Comparison of ENCODE assay signal across 11 cellular contexts in genomic region chr20:62703853-62704228, GRCh38. TPM values are rescaled to one million over a fixed set of nuclear protein-coding genes. Genes with fewer than 3 reads are reported as not detected.
DNase-seq lines count a peak whose midpoint lies in the region; ATAC-seq, FAIRE-seq and TF ChIP-seq lines count a peak whose summit lies in the region.
"Had no signal": no experiment of that assay in that cellular context is flagged by ENCODE, and none has a peak within 500 bp of the region (broad histone marks: within the 10 kb centered on the region; RNA-seq: fewer than 3 reads in every experiment).

No MANE protein-coding gene starts in this region.

- CTCF ChIA-PET in AG04450 (lab: Charles Lee) (interaction anchor here (0.6 to 1.7 kb wide), 3 partner anchors 18 to 792 kb away, joined by 3 to 8 read pairs (median 6); no protein-coding TSS in a partner anchor), Calu3 (lab: Charles Lee) (interaction anchor here (0.6 to 3.8 kb wide), 12 partner anchors 15 to 343 kb away, joined by 3 to 28 read pairs (median 3); partner anchors contain the start of gene MRGBP), HepG2 (lab: Yijun Ruan, JAX; ENCODE audit: low intra/inter-chr PET ratio, low total read pairs) (no interaction called here)
- CTCF ChIA-PET in activated CD4-positive, alpha-beta memory T cell treated with anti-CD3 and anti-CD28 coated beads for 36 hours (lab: Charles Lee) = interaction anchor here (0.6 to 1.0 kb wide), 3 partner anchors 88 to 105 kb away, joined by 3 to 4 read pairs (median 3); no protein-coding TSS in a partner anchor

- H3K27me3 Mint-ChIP-seq in Calu3 (ENCODE audit: unreplicated experiment) = peaks cover 51% of the 10 kb centered on the region
- H3K27me3 Mint-ChIP-seq in activated CD4-positive, alpha-beta memory T cell treated with anti-CD3 and anti-CD28 coated beads for 36 hours = peaks cover 9% of the 10 kb centered on the region

- H3K4me2 ChIP-seq in HepG2 (ENCODE audit: low read depth, low read length) = no peak overlapping the region

- H3K4me3 ChIP-seq in AG04450 (ENCODE audit: low read depth, low read length) (no peak overlapping the region), HepG2 (replicated peaks in 1 of 3; ENCODE audit: insufficient read depth in 1 of 3, low read depth in 2 of 3, low read length in 3 of 3) (no peak overlapping the region), left lung (no peak overlapping the region)
- H3K4me3 ChIP-seq: colonic mucosa, testis had no signal

- H4K20me1 ChIP-seq in HepG2 (ENCODE audit: insufficient read depth, low read length) = no peaks in the 10 kb centered on the region; the same call in 1 of the 2 replicates

- H3K36me3 ChIP-seq in HepG2 (replicated peaks in 1 of 2; ENCODE audit: control insufficient read depth in 1 of 2, insufficient read depth in 2 of 2, low read length in 2 of 2) (no peaks in the 10 kb centered on the region), left lung (no peaks in the 10 kb centered on the region)
- H3K36me3 ChIP-seq: colonic mucosa had no signal

- H3K9me3 Mint-ChIP-seq in Calu3 (ENCODE audit: low read depth, unreplicated experiment) = no peaks in the 10 kb centered on the region
- H3K9me3 Mint-ChIP-seq in activated CD4-positive, alpha-beta memory T cell treated with anti-CD3 and anti-CD28 coated beads for 36 hours = no peaks in the 10 kb centered on the region
- H3K9me3 Mint-ChIP-seq: activated naive CD4-positive, alpha-beta T cell treated with anti-CD3 and anti-CD28 coated beads for 36 hours had no signal

- peaks cover 8% of the 10 kb centered on the region; the same call in 1 of the 2 replicates for H3K4me1 ChIP-seq in HepG2 (ENCODE audit: insufficient read depth, low read length)
- H3K4me1 ChIP-seq in left lung = peaks cover 0 to 27% of the 10 kb centered on the region in 2 donors
- H3K4me1 ChIP-seq: colonic mucosa, testis had no signal

- FAIRE-seq in HepG2 (lab: Jason Lieb, UNC) = no peak

- no peak for ATAC-seq in HepG2
- no peak for ATAC-seq in left lung

- H3K9me3 ChIP-seq in AG04450 (ENCODE audit: control insufficient read depth, insufficient read depth, low read length) = peaks cover 8% of the 10 kb centered on the region; the same call in 1 of the 2 replicates
- no peaks in the 10 kb centered on the region for H3K9me3 ChIP-seq in HepG2 (ENCODE audit: low read length)
- H3K9me3 ChIP-seq in left lung = no peaks in the 10 kb centered on the region
- H3K9me3 ChIP-seq: colonic mucosa, testis had no signal

- BruUV-seq in Calu3 (replicated peaks; lab: Mats Ljungman, UMichigan) = no TSS peak
- no TSS peak for BruUV-seq in HepG2 (replicated peaks; lab: Mats Ljungman, UMichigan)

- no peak overlapping the region for H2AFZ ChIP-seq in HepG2 (ENCODE audit: low read length)

- 23% methylated on average over 5 of the region's 5 CpGs for WGBS in HepG2 (ENCODE audit: low lambda C conversion rate)

- intact Hi-C loops in Calu3 (cut with micrococcal nuclease; ENCODE audit: unreplicated experiment) (loop anchor here (1.0 to 2.0 kb wide), 2 partner anchors 37 to 87 kb away; no protein-coding TSS in a partner anchor), HepG2 (cut with micrococcal nuclease; ENCODE audit: unreplicated experiment) (no loop called here), left lung (cut with DNase I) (no loop called here)
- intact Hi-C loops in activated CD4-positive, alpha-beta memory T cell treated with anti-CD3 and anti-CD28 coated beads for 36 hours (cut with micrococcal nuclease) = loop anchor here (1.0 to 5.0 kb wide), 2 partner anchors 38 to 87 kb away; no protein-coding TSS in a partner anchor

- TF ChIP-seq POLR2A in HepG2 (IDR thresholded peaks at IDR 0.05; ENCODE audit: insufficient read depth in 1 of 2, low read depth in 2 of 2, low read length in 2 of 2) = no peak

- H3K79me2 ChIP-seq in HepG2 (ENCODE audit: insufficient read depth, low read length) = no peaks in the 10 kb centered on the region

- POLR2A ChIA-PET in AG04450 (lab: Yijun Ruan, JAX) = interaction anchor here (1.9 kb wide), 1 partner anchor 90 kb away, joined by 7 read pairs; no protein-coding TSS in a partner anchor
- POLR2A ChIA-PET in activated CD4-positive, alpha-beta memory T cell treated with anti-CD3 and anti-CD28 coated beads for 36 hours (lab: Charles Lee) = interaction anchor here (1.3 kb wide), 1 partner anchor 86 kb away, joined by 3 read pairs; no protein-coding TSS in a partner anchor
- POLR2A ChIA-PET in HepG2 (lab: Yijun Ruan, JAX) = no interaction called here

- peak overlapping the region; percentile 70 for H3K27ac Mint-ChIP-seq in Calu3 (ENCODE audit: unreplicated experiment)
- peak overlapping the region; percentile 69 for H3K27ac Mint-ChIP-seq in activated CD4-positive, alpha-beta memory T cell treated with anti-CD3 and anti-CD28 coated beads for 36 hours
- H3K27ac Mint-ChIP-seq: activated naive CD4-positive, alpha-beta T cell treated with anti-CD3 and anti-CD28 coated beads for 36 hours had no signal

- peaks cover 17% of the 10 kb centered on the region for H3K36me3 Mint-ChIP-seq in Calu3 (ENCODE audit: insufficient read depth, unreplicated experiment)
- no peaks in the 10 kb centered on the region for H3K36me3 Mint-ChIP-seq in activated CD4-positive, alpha-beta memory T cell treated with anti-CD3 and anti-CD28 coated beads for 36 hours

- H3K27ac ChIP-seq in AG04450 (ENCODE audit: low read depth, low read length) = peak overlapping the region; percentile 80
- no peak overlapping the region for H3K27ac ChIP-seq in HepG2 (ENCODE audit: extremely low read length, insufficient read depth, low read length)
- H3K27ac ChIP-seq in left lung = peak overlapping the region in 1 of 2 donors; percentile 18
- H3K27ac ChIP-seq: colonic mucosa, testis had no signal

- no peak overlapping the region for H3K9ac ChIP-seq in HepG2 (ENCODE audit: insufficient read depth, low read depth, low read length)

- in situ Hi-C loops in HepG2 (cut with HindIII; ENCODE audit: extremely low pct_ligation_motif_present, low pct_unique_long_range_greater_than_20kb) = no loop called here
- in situ Hi-C loops in KBM-7 (cut with MboI; ENCODE audit: low pct_unique_long_range_greater_than_20kb, low sequenced_read_pairs) = no loop called here

- TF ChIP-seq EP300 in HepG2 (IDR thresholded peaks at IDR 0.05; ENCODE audit: low read depth in 2 of 2, low read length in 2 of 2) (no peak), HepG2 (CRISPR knock-in tag; IDR thresholded peaks at IDR 0.05; ENCODE audit: borderline replicate concordance) (no peak)

- H3K4me1 Mint-ChIP-seq in Calu3 (ENCODE audit: low read depth, unreplicated experiment) = peaks cover 30% of the 10 kb centered on the region
- peaks cover 8% of the 10 kb centered on the region for H3K4me1 Mint-ChIP-seq in activated CD4-positive, alpha-beta memory T cell treated with anti-CD3 and anti-CD28 coated beads for 36 hours (ENCODE audit: low read depth)

- peak overlapping the region; percentile 9 for H3K4me3 Mint-ChIP-seq in Calu3 (ENCODE audit: low read depth, unreplicated experiment)
- H3K4me3 Mint-ChIP-seq in activated CD4-positive, alpha-beta memory T cell treated with anti-CD3 and anti-CD28 coated beads for 36 hours = no peak overlapping the region
- H3K4me3 Mint-ChIP-seq: activated naive CD4-positive, alpha-beta T cell treated with anti-CD3 and anti-CD28 coated beads for 36 hours had no signal

- TF ChIP-seq CTCF in AG04450 (IDR thresholded peaks at IDR 0.05; ENCODE audit: low read depth, low read length) (no peak), Calu3 (IDR thresholded peaks at IDR 0.05; ENCODE audit: unreplicated experiment) (no peak), HepG2 (CRISPR knock-in tag; IDR thresholded peaks at IDR 0.05) (no peak), left lung (IDR thresholded peaks at IDR 0.05) (no peak)

- peaks cover 8% of the 10 kb centered on the region for H3K27me3 ChIP-seq in AG04450 (ENCODE audit: control insufficient read depth, insufficient read depth, low read length)
- peaks cover 40 to 93% of the 10 kb centered on the region in 2 experiments for H3K27me3 ChIP-seq in HepG2 (ENCODE audit: control insufficient read depth in 1 of 2, insufficient read depth in 2 of 2, low read length in 2 of 2)
- peaks cover 13 to 49% of the 10 kb centered on the region in 2 donors for H3K27me3 ChIP-seq in left lung
- H3K27me3 ChIP-seq: testis had no signal

- TF ChIP-seq RAD21 in HepG2 (CRISPR knock-in tag; IDR thresholded peaks at IDR 0.05) = no peak

- DNase-seq in AG04450 (ENCODE audit: low read depth, low spot score) (no peak), Calu3 (peak; percentile 25), HepG2 (ENCODE audit: low spot score) (no peak), KBM-7 (no peak), NCI-H526 treated with DMSO at 0.1 percent for 48 hours (lab: John Stamatoyannopoulos, UW) (no peak), NOMO-1 treated with DMSO at 0.1 percent for 48 hours (lab: John Stamatoyannopoulos, UW; ENCODE audit: unreplicated experiment) (no peak), left lung (no peak)
- no peak for DNase-seq in activated CD4-positive, alpha-beta memory T cell treated with anti-CD3 and anti-CD28 coated beads for 36 hours

RNA-seq across cellular contexts. Expression of gene NTSR1, which starts 4.8 kb away (rescaled TPM):
- polyA plus RNA-seq in AG04450 (2011; rRNA removed) (0.09 and 0.12 TPM in 2 replicates), HepG2 (2011; rRNA removed) (0.12 and 0.17 TPM in 2 replicates)
- 0.09 and 0.13 TPM in 2 replicates for polyA minus RNA-seq in AG04450 (2011; rRNA and poly(A)+ RNA removed)
- total RNA-seq in Calu3 (2022) (not detected in 2 replicates), HepG2 (2016; rRNA removed; fragmentation: Illumina TruSeq; extraction: Trizol) (0.09 TPM in 1 of 2 replicates, not detected in the other), left lung (1 to 10 TPM in 1 of 2 donors, under 1 TPM in 1; 0.12 to 3.5 TPM)
- not detected for total RNA-seq in activated CD4-positive, alpha-beta memory T cell treated with anti-CD3 and anti-CD28 coated beads for 36 hours
- not detected in 2 replicates for total RNA-seq in HepG2 (2016; cell fraction: cytosol; rRNA removed; fragmentation: Illumina TruSeq; extraction: Trizol; ENCODE audit: low read depth)
- 0.04 TPM in 1 of 2 replicates, not detected in the other for total RNA-seq in HepG2 (2016; cell fraction: insoluble cytoplasmic fraction; rRNA removed; fragmentation: Illumina TruSeq; extraction: Trizol)
- total RNA-seq in HepG2 (2016; cell fraction: membrane; rRNA removed; fragmentation: Illumina TruSeq; extraction: Trizol) = 0.09 TPM in 1 of 2 replicates, not detected in the other
- 0.12 TPM in 1 of 2 replicates, not detected in the other for total RNA-seq in HepG2 (2016; cell fraction: nucleus; rRNA removed; fragmentation: Illumina TruSeq; extraction: Trizol)
- 0.09 and 0.12 TPM in 2 replicates for polyA plus RNA-seq in HepG2 (2011; cell fraction: cytosol; rRNA removed)
- 0.38 and 0.51 TPM in 2 replicates for polyA plus RNA-seq in HepG2 (2011; cell fraction: nucleus; rRNA removed)
- polyA plus RNA-seq in HepG2 (2012) = 0.09 and 0.19 TPM in 2 replicates
- polyA plus RNA-seq in HepG2 (2016; cell fraction: cytosol; fragmentation: Illumina TruSeq; extraction: Trizol; ENCODE audit: low read depth) = not detected in 2 replicates
- polyA plus RNA-seq in HepG2 (2016; cell fraction: insoluble cytoplasmic fraction; fragmentation: Illumina TruSeq; extraction: Trizol; ENCODE audit: low read depth) = 0.08 TPM in 1 of 2 replicates, not detected in the other
- 0.05 TPM in 1 of 2 replicates, not detected in the other for polyA plus RNA-seq in HepG2 (2016; cell fraction: membrane; fragmentation: Illumina TruSeq; extraction: Trizol; ENCODE audit: low read depth)
- 0.35 and 0.41 TPM in 2 replicates for polyA plus RNA-seq in HepG2 (2016; cell fraction: nucleus; fragmentation: Illumina TruSeq; extraction: Trizol; ENCODE audit: insufficient read depth, low read depth)
- 0.24 TPM in 1 of 2 replicates, not detected in the other for polyA minus RNA-seq in HepG2 (2011; rRNA and poly(A)+ RNA removed; ENCODE audit: low replicate concordance)
- polyA minus RNA-seq in HepG2 (2011; cell fraction: cytosol; rRNA and poly(A)+ RNA removed) = not detected in 2 replicates
- polyA minus RNA-seq in HepG2 (2011; cell fraction: nucleus; rRNA and poly(A)+ RNA removed) = 0.12 and 0.13 TPM in 2 replicates
- total RNA-seq: activated naive CD4-positive, alpha-beta T cell treated with anti-CD3 and anti-CD28 coated beads for 36 hours had no signal

Comparison
In these comparisons a context has a peak if more than half of its experiments do, and no peak if none do; other contexts are left out.
1. intact Hi-C loops: an anchor here in Calu3 (1.0 to 2.0 kb wide) and activated CD4-positive, alpha-beta memory T cell treated with anti-CD3 and anti-CD28 coated beads for 36 hours (1.0 to 5.0 kb wide); none called in HepG2 and left lung.